In the genomic region with DNA sequence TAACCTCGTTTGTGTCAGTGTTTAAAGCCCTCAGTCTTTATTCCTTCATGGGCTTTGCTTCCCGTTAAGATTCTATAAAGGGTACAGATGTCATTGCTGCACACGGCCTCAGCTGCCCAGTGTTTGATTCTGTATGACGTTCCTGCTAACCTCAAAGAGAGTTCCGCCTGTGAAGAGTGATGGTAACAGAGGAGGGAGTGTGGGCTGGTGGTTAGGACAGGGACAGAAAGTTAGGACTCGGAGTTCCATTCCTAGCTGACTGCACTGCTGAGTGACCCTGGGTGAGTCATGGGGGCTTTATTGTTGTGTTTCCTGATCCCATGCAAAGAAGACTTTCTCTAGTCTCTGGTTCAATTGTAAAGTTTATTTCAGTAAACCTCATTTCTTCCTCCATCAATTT, we compare ENCODE assay signal across 34 cellular contexts.
"Had no signal": no experiment of that assay in that cellular context is flagged by ENCODE, and none has a peak within 500 bp of the region (broad histone marks: within the 10 kb centered on the region; RNA-seq: fewer than 3 reads in every experiment).

No MANE protein-coding gene starts in this region.

- H3K36me3 Mint-ChIP-seq: activated CD4-positive, alpha-beta memory T cell treated with anti-CD3 and anti-CD28 coated beads for 36 hours; activated naive CD4-positive, alpha-beta T cell treated with anti-CD3 and anti-CD28 coated beads, Interleukin-2, amount 10 ng/mL, durations not matched to agents 7 days and 5 days; activated naive CD8-positive, alpha-beta T cell treated with anti-CD3 and anti-CD28 coated beads, Interleukin-2, amount 10 ng/mL, durations not matched to agents 7 days and 5 days; naive B cell; type B pancreatic cell had no signal

- H3K4me3 Mint-ChIP-seq: activated CD4-positive, alpha-beta memory T cell treated with anti-CD3 and anti-CD28 coated beads for 36 hours; activated CD4-positive, alpha-beta T cell treated with anti-CD3 and anti-CD28 coated beads, Interleukin-2, amount 10 ng/mL, durations not matched to agents 24 days and 14 days; activated naive CD4-positive, alpha-beta T cell treated with anti-CD3 and anti-CD28 coated beads, Interleukin-2, amount 10 ng/mL, durations not matched to agents 7 days and 5 days; activated naive CD8-positive, alpha-beta T cell treated with anti-CD3 and anti-CD28 coated beads, Interleukin-2, amount 10 ng/mL, durations not matched to agents 7 days and 5 days; endodermal cell; naive B cell; nephron progenitor cell; stimulated activated naive CD8-positive, alpha-beta T cell treated with anti-CD3 and anti-CD28 coated beads, Interleukin-15, Interleukin-2, amounts not matched to agents 100 ng/mL and 50 ng/mL, for 24 hours; T-helper 1 cell treated with Interleukin-12 subunit alpha and Interleukin-12 subunit beta and Interleukin-4 antibody, amounts not matched to agents 30 μg/mL and 1 μg/mL, for 36 hours; type B pancreatic cell had no signal

- ATAC-seq: gastrocnemius medialis, left cardiac atrium, left ventricle myocardium superior, mucosa of descending colon, right lobe of liver had no signal

- H3K4me3 ChIP-seq: ascending aorta, esophagus squamous epithelium, gastrocnemius medialis, hepatocyte, mucosa of descending colon, ovary, right lobe of liver, skin epidermis, thoracic aorta, uterus had no signal

- H3K4me1 ChIP-seq: ascending aorta, esophagus squamous epithelium, gastrocnemius medialis, right lobe of liver, uterus had no signal

- H3K27ac ChIP-seq: ascending aorta, epithelial cell of prostate, esophagus squamous epithelium, gastrocnemius medialis, hepatocyte, neutrophil, ovary, right lobe of liver, skin epidermis, thoracic aorta, uterus had no signal

- H3K27ac Mint-ChIP-seq: activated CD4-positive, alpha-beta memory T cell treated with anti-CD3 and anti-CD28 coated beads for 36 hours; activated CD4-positive, alpha-beta T cell treated with anti-CD3 and anti-CD28 coated beads, Interleukin-2, amount 10 ng/mL, durations not matched to agents 24 days and 14 days; activated naive CD4-positive, alpha-beta T cell treated with anti-CD3 and anti-CD28 coated beads, Interleukin-2, amount 10 ng/mL, durations not matched to agents 7 days and 5 days; activated naive CD8-positive, alpha-beta T cell treated with anti-CD3 and anti-CD28 coated beads, Interleukin-2, amount 10 ng/mL, durations not matched to agents 7 days and 5 days; endodermal cell; naive B cell; nephron progenitor cell; progenitor cell of endocrine pancreas; stimulated activated naive CD8-positive, alpha-beta T cell treated with anti-CD3 and anti-CD28 coated beads, Interleukin-15, Interleukin-2, amounts not matched to agents 100 ng/mL and 50 ng/mL, for 24 hours; T-helper 1 cell treated with Interleukin-12 subunit alpha and Interleukin-12 subunit beta and Interleukin-4 antibody, amounts not matched to agents 30 μg/mL and 1 μg/mL, for 36 hours; type B pancreatic cell had no signal

- H3K9me3 Mint-ChIP-seq: activated CD4-positive, alpha-beta memory T cell treated with anti-CD3 and anti-CD28 coated beads for 36 hours; activated CD4-positive, alpha-beta T cell treated with anti-CD3 and anti-CD28 coated beads, Interleukin-2, amount 10 ng/mL, durations not matched to agents 24 days and 14 days; activated naive CD4-positive, alpha-beta T cell treated with anti-CD3 and anti-CD28 coated beads, Interleukin-2, amount 10 ng/mL, durations not matched to agents 7 days and 5 days; activated naive CD8-positive, alpha-beta T cell treated with anti-CD3 and anti-CD28 coated beads, Interleukin-2, amount 10 ng/mL, durations not matched to agents 7 days and 5 days; endodermal cell; naive B cell; nephron progenitor cell; stimulated activated naive CD8-positive, alpha-beta T cell treated with anti-CD3 and anti-CD28 coated beads, Interleukin-15, Interleukin-2, amounts not matched to agents 100 ng/mL and 50 ng/mL, for 24 hours; T-helper 1 cell treated with Interleukin-12 subunit alpha and Interleukin-12 subunit beta and Interleukin-4 antibody, amounts not matched to agents 30 μg/mL and 1 μg/mL, for 36 hours had no signal

- H3K27me3 Mint-ChIP-seq: activated CD4-positive, alpha-beta T cell treated with anti-CD3 and anti-CD28 coated beads, Interleukin-2, amount 10 ng/mL, durations not matched to agents 24 days and 14 days; activated naive CD4-positive, alpha-beta T cell treated with anti-CD3 and anti-CD28 coated beads, Interleukin-2, amount 10 ng/mL, durations not matched to agents 7 days and 5 days had no signal

- H3K9me3 ChIP-seq: ascending aorta, esophagus squamous epithelium, gastrocnemius medialis, mucosa of descending colon, neutrophil, ovary, right lobe of liver, thoracic aorta, uterus had no signal

- H3K4me1 Mint-ChIP-seq: activated CD4-positive, alpha-beta T cell treated with anti-CD3 and anti-CD28 coated beads, Interleukin-2, amount 10 ng/mL, durations not matched to agents 24 days and 14 days; activated naive CD4-positive, alpha-beta T cell treated with anti-CD3 and anti-CD28 coated beads, Interleukin-2, amount 10 ng/mL, durations not matched to agents 7 days and 5 days; naive B cell; nephron progenitor cell had no signal

- DNase-seq: activated CD4-positive, alpha-beta memory T cell treated with anti-CD3 and anti-CD28 coated beads for 36 hours; activated CD4-positive, alpha-beta T cell treated with anti-CD3 and anti-CD28 coated beads, Interleukin-2, amount 10 ng/mL, durations not matched to agents 24 days and 14 days; activated CD4-positive, CD25-positive, alpha-beta regulatory T cell treated with anti-CD3 and anti-CD28 coated beads, Interleukin-2, amount 50 U/mL, for 72 hours; activated CD8-positive, alpha-beta memory T cell treated with anti-CD3 and anti-CD28 coated beads, Interleukin-2, amount 50 U/mL, for 4 hours; activated gamma-delta T cell; activated naive CD4-positive, alpha-beta T cell treated with anti-CD3 and anti-CD28 coated beads, Interleukin-2, amount 10 ng/mL, durations not matched to agents 7 days and 5 days; activated naive CD8-positive, alpha-beta T cell treated with anti-CD3 and anti-CD28 coated beads, Interleukin-2, amount 10 ng/mL, durations not matched to agents 7 days and 5 days; activated T-cell treated with anti-CD3 and anti-CD28 coated beads, Interleukin-2, amount 50 U/mL, for 1 hour; caudate nucleus; endodermal cell; esophagus squamous epithelium; gastrocnemius medialis; glutamatergic neuron; left cardiac atrium; left ventricle myocardium superior; mucosa of descending colon; naive B cell; nephron progenitor cell; ovary; right lobe of liver; stimulated activated CD4-positive, alpha-beta T cell treated with anti-CD3 and anti-CD28 coated beads, Interleukin-12 subunit alpha, Interleukin-12 subunit beta, amount 100 ng/mL, for 4 hours; stimulated activated CD4-positive, alpha-beta T cell treated with anti-CD3 and anti-CD28 coated beads, Interleukin-4, amount 100 ng/mL, for 1 hour; T-helper 9 cell; uterus had no signal

- H3K36me3 ChIP-seq: esophagus squamous epithelium, gastrocnemius medialis, neutrophil, ovary, right lobe of liver, thoracic aorta, uterus had no signal

- H3K27me3 ChIP-seq: ascending aorta, esophagus squamous epithelium, gastrocnemius medialis, hepatocyte, neutrophil, ovary, right lobe of liver, uterus had no signal
